11 cellular contexts compared by ENCODE assay signal in genomic region chr19:40874874-40875273, GRCh38. TPM values are rescaled to one million over a fixed set of nuclear protein-coding genes. Genes with fewer than 3 reads are reported as not detected.
DNase-seq lines count a peak whose midpoint lies in the region; ATAC-seq and TF ChIP-seq lines count a peak whose summit lies in the region.
"Not testable (repeated sequence)": the region's sequence is repeated elsewhere in the genome, so short reads cannot be mapped to it uniquely, and the experiment has no call there.
"Had no signal": no experiment of that assay in that cellular context is flagged by ENCODE, and none has a peak within 500 bp of the region (broad histone marks: within the 10 kb centered on the region; RNA-seq: fewer than 3 reads in every experiment).

No MANE protein-coding gene starts in this region.

- intact Hi-C loops in activated B cell treated with CpG ODN at 0.5 μM for 24 hours (cut with micrococcal nuclease); left cardiac atrium (cut with DNase I): not testable (repeated sequence)

- H3K27ac Mint-ChIP-seq in GM23338; activated B cell treated with CpG ODN at 0.5 μM for 24 hours; activated naive CD8-positive, alpha-beta T cell treated with anti-CD3 and anti-CD28 coated beads for 36 hours: not testable (repeated sequence)
- peak overlapping the region; percentile 9 for H3K27ac Mint-ChIP-seq in activated T-cell treated with anti-CD3 and anti-CD28 coated beads, Interleukin-2, amount 50 U/mL, for 24 hours
- peak overlapping the region; percentile 74 to 97 (median 90) for H3K27ac Mint-ChIP-seq in naive thymus-derived CD8-positive, alpha-beta T cell
- peak overlapping the region; percentile 40 for H3K27ac Mint-ChIP-seq in stimulated activated naive CD8-positive, alpha-beta T cell treated with anti-CD3 and anti-CD28 coated beads, Interleukin-15, Interleukin-2, amounts not matched to agents 100 ng/mL and 50 ng/mL, for 24 hours

- H3K4me1 Mint-ChIP-seq in GM23338; activated B cell treated with CpG ODN at 0.5 μM for 24 hours; activated naive CD8-positive, alpha-beta T cell treated with anti-CD3 and anti-CD28 coated beads for 36 hours: not testable (repeated sequence)
- H3K4me1 Mint-ChIP-seq in activated T-cell treated with anti-CD3 and anti-CD28 coated beads, Interleukin-2, amount 50 U/mL, for 24 hours (ENCODE audit: low read depth): peaks cover 13% of the 10 kb centered on the region
- H3K4me1 Mint-ChIP-seq in naive thymus-derived CD8-positive, alpha-beta T cell: peaks cover 12 to 20% (median 15%) of the 10 kb centered on the region in 4 donors
- H3K4me1 Mint-ChIP-seq in stimulated activated naive CD8-positive, alpha-beta T cell treated with anti-CD3 and anti-CD28 coated beads, Interleukin-15, Interleukin-2, amounts not matched to agents 100 ng/mL and 50 ng/mL, for 24 hours (ENCODE audit: low read depth): peaks cover 13% of the 10 kb centered on the region

- H3K9ac ChIP-seq in BLaER1 treated with 17β-estradiol and CSF1 and Interleukin-3, amounts not matched to agents 10 nM and 100 nM: not testable (repeated sequence)

- not testable (repeated sequence) for H3K79me2 ChIP-seq in GM23338 (replicated peaks; ENCODE audit: insufficient read depth)

- H3K27me3 Mint-ChIP-seq in GM23338 (ENCODE audit: insufficient read depth, low read depth, poor library complexity) (peaks cover 17% of the 10 kb centered on the region), activated B cell treated with CpG ODN at 0.5 μM for 24 hours (peaks cover 42% of the 10 kb centered on the region)
- peaks cover 34% of the 10 kb centered on the region for H3K27me3 Mint-ChIP-seq in activated T-cell treated with anti-CD3 and anti-CD28 coated beads, Interleukin-2, amount 50 U/mL, for 24 hours
- H3K27me3 Mint-ChIP-seq in activated naive CD8-positive, alpha-beta T cell treated with anti-CD3 and anti-CD28 coated beads for 36 hours: peaks cover 25% of the 10 kb centered on the region
- H3K27me3 Mint-ChIP-seq in naive thymus-derived CD8-positive, alpha-beta T cell: peaks cover 10 to 36% (median 23%) of the 10 kb centered on the region in 5 donors
- peaks cover 33% of the 10 kb centered on the region for H3K27me3 Mint-ChIP-seq in stimulated activated naive CD8-positive, alpha-beta T cell treated with anti-CD3 and anti-CD28 coated beads, Interleukin-15, Interleukin-2, amounts not matched to agents 100 ng/mL and 50 ng/mL, for 24 hours

- not testable (repeated sequence) for H3K36me3 ChIP-seq in BLaER1 treated with 17β-estradiol and CSF1 and Interleukin-3, amounts not matched to agents 10 nM and 100 nM; GM23338 (ENCODE audit: insufficient read depth)

- not testable (repeated sequence) for H3K9me3 Mint-ChIP-seq in GM23338; activated B cell treated with CpG ODN at 0.5 μM for 24 hours; activated T-cell treated with anti-CD3 and anti-CD28 coated beads, Interleukin-2, amount 50 U/mL, for 24 hours; activated naive CD8-positive, alpha-beta T cell treated with anti-CD3 and anti-CD28 coated beads for 36 hours; naive thymus-derived CD8-positive, alpha-beta T cell; stimulated activated naive CD8-positive, alpha-beta T cell treated with anti-CD3 and anti-CD28 coated beads, Interleukin-15, Interleukin-2, amounts not matched to agents 100 ng/mL and 50 ng/mL, for 24 hours

- POLR2A ChIA-PET in activated B cell treated with CpG ODN at 0.5 μM for 24 hours (lab: Charles Lee): not testable (repeated sequence)
- POLR2A ChIA-PET in naive thymus-derived CD8-positive, alpha-beta T cell (lab: Charles Lee): interaction anchor here (1.2 to 1.6 kb wide), 2 partner anchors 32 to 96 kb away, joined by 5 to 6 read pairs; no protein-coding TSS in a partner anchor

- TF ChIP-seq CTCF in GM23338 (conservative IDR thresholded peaks at IDR 0.05; ENCODE audit: low read depth in 2 of 2); activated B cell treated with CpG ODN at 0.5 μM for 24 hours (IDR thresholded peaks at IDR 0.05): not testable (repeated sequence)

- H3K36me3 Mint-ChIP-seq in GM23338 (ENCODE audit: low read depth); activated B cell treated with CpG ODN at 0.5 μM for 24 hours (ENCODE audit: low read depth); activated T-cell treated with anti-CD3 and anti-CD28 coated beads, Interleukin-2, amount 50 U/mL, for 24 hours (ENCODE audit: low read depth); activated naive CD8-positive, alpha-beta T cell treated with anti-CD3 and anti-CD28 coated beads for 36 hours; naive thymus-derived CD8-positive, alpha-beta T cell; stimulated activated naive CD8-positive, alpha-beta T cell treated with anti-CD3 and anti-CD28 coated beads, Interleukin-15, Interleukin-2, amounts not matched to agents 100 ng/mL and 50 ng/mL, for 24 hours (ENCODE audit: low read depth): not testable (repeated sequence)

- H4K20me1 ChIP-seq in BLaER1 treated with 17β-estradiol and CSF1 and Interleukin-3, amounts not matched to agents 10 nM and 100 nM; GM23338 (replicated peaks; ENCODE audit: insufficient read depth): not testable (repeated sequence)

- H3K4me1 ChIP-seq in BLaER1 treated with 17β-estradiol and CSF1 and Interleukin-3, amounts not matched to agents 10 nM and 100 nM; GM23338 (ENCODE audit: insufficient read depth): not testable (repeated sequence)

- H3K4me3 Mint-ChIP-seq in GM23338 (peak overlapping the region; percentile 60), activated B cell treated with CpG ODN at 0.5 μM for 24 hours (peak overlapping the region; percentile 82)
- H3K4me3 Mint-ChIP-seq in activated T-cell treated with anti-CD3 and anti-CD28 coated beads, Interleukin-2, amount 50 U/mL, for 24 hours: peak overlapping the region; percentile 53
- H3K4me3 Mint-ChIP-seq in activated naive CD8-positive, alpha-beta T cell treated with anti-CD3 and anti-CD28 coated beads for 36 hours: peak overlapping the region; percentile 75
- peak overlapping the region; percentile 59 to 89 (median 80) for H3K4me3 Mint-ChIP-seq in naive thymus-derived CD8-positive, alpha-beta T cell
- peak overlapping the region; percentile 63 for H3K4me3 Mint-ChIP-seq in stimulated activated naive CD8-positive, alpha-beta T cell treated with anti-CD3 and anti-CD28 coated beads, Interleukin-15, Interleukin-2, amounts not matched to agents 100 ng/mL and 50 ng/mL, for 24 hours

- H3K4me3 ChIP-seq in BLaER1 treated with 17β-estradiol and CSF1 and Interleukin-3, amounts not matched to agents 10 nM and 100 nM: peak overlapping the region in 6 of 10 experiments; percentile 20 to 53 (median 40); a peak in 7 of 20 replicates
- H3K4me3 ChIP-seq in GM23338: peak overlapping the region; percentile 56

- DNase-seq in GM23338 (ENCODE audit: low spot score); activated B cell treated with CpG ODN at 0.5 μM for 24 hours; activated T-cell treated with anti-CD3 and anti-CD28 coated beads, Interleukin-2, amount 50 U/mL, for 24 hours; activated naive CD8-positive, alpha-beta T cell treated with anti-CD3 and anti-CD28 coated beads for 36 hours; left cardiac atrium; naive thymus-derived CD8-positive, alpha-beta T cell: not testable (repeated sequence)

- CTCF ChIA-PET in activated B cell treated with CpG ODN at 0.5 μM for 24 hours (lab: Charles Lee): not testable (repeated sequence)

- H3K27me3 ChIP-seq in BLaER1 treated with 17β-estradiol and CSF1 and Interleukin-3, amounts not matched to agents 10 nM and 100 nM; GM23338 (ENCODE audit: insufficient read depth): not testable (repeated sequence)

- not testable (repeated sequence) for ATAC-seq in GM23338; activated B cell treated with CpG ODN at 0.5 μM for 24 hours (ENCODE audit: low read depth)
- peak; percentile 29 to 73 for ATAC-seq in left cardiac atrium
- ATAC-seq in naive thymus-derived CD8-positive, alpha-beta T cell: peak in 1 of 2 donors; percentile 13

- not testable (repeated sequence) for H3F3A ChIP-seq in GM23338 (replicated peaks; ENCODE audit: low read depth)

- not testable (repeated sequence) for H3K9me3 ChIP-seq in BLaER1 treated with 17β-estradiol and CSF1 and Interleukin-3, amounts not matched to agents 10 nM and 100 nM (replicated peaks in 1 of 11)

- H3K4me2 ChIP-seq in BLaER1 treated with 17β-estradiol and CSF1 and Interleukin-3, amounts not matched to agents 10 nM and 100 nM: peak overlapping the region in 10 of 11 experiments; percentile 36 to 63 (median 45); a peak in 19 of 22 replicates
- not testable (repeated sequence) for H3K4me2 ChIP-seq in GM23338

- H2AFZ ChIP-seq in GM23338: not testable (repeated sequence)

- not testable (repeated sequence) for H3K9me2 ChIP-seq in GM23338 (ENCODE audit: insufficient read depth)

- not testable (repeated sequence) for H3K27ac ChIP-seq in BLaER1 treated with 17β-estradiol and CSF1 and Interleukin-3, amounts not matched to agents 10 nM and 100 nM; GM23338 (ENCODE audit: low read depth)

RNA-seq across cellular contexts. Expression of gene CYP2A7, which starts 7.2 kb away (rescaled TPM):
- total RNA-seq in GM23338 (2014; rRNA removed; shearing (Covaris generic)): 4.8 TPM in 1 of 2 replicates, not detected in the other
- polyA plus RNA-seq in GM23338 (2016; fragmentation: Nextera tagmentation; extraction: Ambion mirVana): not detected in 2 replicates
- total RNA-seq in activated B cell treated with CpG ODN at 0.5 μM for 24 hours: not detected in 2 replicates
- total RNA-seq in activated naive CD8-positive, alpha-beta T cell treated with anti-CD3 and anti-CD28 coated beads for 36 hours: not detected
- total RNA-seq in left cardiac atrium: not detected
- not detected for total RNA-seq in naive thymus-derived CD8-positive, alpha-beta T cell
- polyA plus RNA-seq in naive thymus-derived CD8-positive, alpha-beta T cell: not detected
- total RNA-seq: H7, M059J, RPMI7951 had no signal

RNA-seq across cellular contexts. Expression of gene CYP2A6, which starts 24.6 kb away (rescaled TPM):
- total RNA-seq in GM23338 (2014; rRNA removed; shearing (Covaris generic)): not detected in 2 replicates
- polyA plus RNA-seq in GM23338 (2016; fragmentation: Nextera tagmentation; extraction: Ambion mirVana): 0.39 TPM in 1 of 2 replicates, not detected in the other
- total RNA-seq in activated B cell treated with CpG ODN at 0.5 μM for 24 hours (not detected in 2 replicates), left cardiac atrium (not detected)
- total RNA-seq in activated naive CD8-positive, alpha-beta T cell treated with anti-CD3 and anti-CD28 coated beads for 36 hours: under 1 TPM in 1 of 2 experiments, not detected in 1; 0.27 TPM
- not detected for total RNA-seq in naive thymus-derived CD8-positive, alpha-beta T cell
- polyA plus RNA-seq in naive thymus-derived CD8-positive, alpha-beta T cell: not detected
- total RNA-seq: H7, M059J, RPMI7951 had no signal
